In genomic region chr10:3935141-3935540, GRCh38 we compare ENCODE assay signal across 8 cellular contexts.
DNase-seq lines count a peak whose midpoint lies in the region; ATAC-seq, FAIRE-seq and TF ChIP-seq lines count a peak whose summit lies in the region.

No MANE protein-coding gene starts in this region.

- TF ChIP-seq CTCF in fibroblast of the aortic adventitia (IDR thresholded peaks at IDR 0.05; ENCODE audit: insufficient read depth, low read length), result peak; percentile 30

- peak overlapping the region; percentile 47 for H3K4me3 ChIP-seq in fibroblast of the aortic adventitia (ENCODE audit: low read depth, low read length)
- H3K4me3 ChIP-seq in small intestine (ENCODE audit: low read depth in 1 of 2, low read length in 2 of 2), result no peak overlapping the region

- peak overlapping the region; percentile 46 to 71 for H3K27ac ChIP-seq in small intestine (ENCODE audit: low read depth in 1 of 2, low read length in 1 of 2)

- WGBS in small intestine, 3 donors, result 42 to 77% (median 62%) methylated on average over 11 of the region's 11 CpGs

- peak; percentile 99 for ATAC-seq in HG03135 (IDR thresholded peaks at IDR 0.05; ENCODE audit: unreplicated experiment)

- H3K36me3 ChIP-seq in small intestine (ENCODE audit: control insufficient read depth in 2 of 2, insufficient read depth in 2 of 2, low read length in 2 of 2), result no peaks in the 10 kb centered on the region

- H3K4me1 ChIP-seq in small intestine (ENCODE audit: control insufficient read depth in 2 of 2, insufficient read depth in 1 of 2, low read depth in 1 of 2, low read length in 1 of 2), result peaks cover 0 to 8% of the 10 kb centered on the region in 2 donors

- DNase-seq in GM19239 (ENCODE audit: insufficient read length, low spot score) (peak; percentile 89), fibroblast of the aortic adventitia (ENCODE audit: low read depth) (peak; percentile 91), small intestine (peak; percentile 36), NCI-H226 (no peak), inferior parietal cortex (ENCODE audit: extremely low spot score) (no peak), NCI-H510A treated with DMSO at 0.1 percent for 48 hours (lab: John Stamatoyannopoulos, UW) (no peak)
- DNase-seq in activated CD8-positive, alpha-beta memory T cell treated with anti-CD3 and anti-CD28 coated beads, Interleukin-2, amount 50 U/mL, for 48 hours, result peak; percentile 76

- no peaks in the 10 kb centered on the region for H3K27me3 ChIP-seq in small intestine (ENCODE audit: control insufficient read depth in 2 of 2, insufficient read depth in 2 of 2, low read length in 2 of 2)

- no peaks in the 10 kb centered on the region for H3K9me3 ChIP-seq in small intestine (ENCODE audit: control insufficient read depth, low read depth)

- peak; percentile 99 for FAIRE-seq in GM19239 (lab: Jason Lieb, UNC)
- FAIRE-seq in small intestine (lab: Jason Lieb, UNC), result no peak

Comparison
In these comparisons a context has a peak if more than half of its experiments do, and no peak if none do; other contexts are left out.
1. DNase-seq: peak in GM19239 (single experiment), activated CD8-positive, alpha-beta memory T cell treated with anti-CD3 and anti-CD28 coated beads, Interleukin-2, amount 50 U/mL, for 48 hours (single experiment), fibroblast of the aortic adventitia (single experiment) and small intestine (single experiment); none in NCI-H226 (single experiment), inferior parietal cortex (single experiment) and NCI-H510A treated with DMSO at 0.1 percent for 48 hours (single experiment).